Comparison of ENCODE assay signal across 2 cellular contexts in genomic region chr16:17275076-17275732, GRCh38.
TF ChIP-seq lines count a peak whose summit lies in the region.

No MANE protein-coding gene starts in this region.

TF ChIP-seq in HCT116, 20 proteins besides CTCF, POLR2A, EP300 and RAD21:
- TF ChIP-seq EZH2phosphoT487 (IDR thresholded peaks at IDR 0.05; ENCODE audit: borderline replicate concordance) (no peak), SP1 (IDR thresholded peaks at IDR 0.05; ENCODE audit: low read depth) (peak; percentile 75), FOSL1 (IDR thresholded peaks at IDR 0.05; ENCODE audit: low read depth) (peak; percentile 59), POLR2AphosphoS5 (IDR thresholded peaks at IDR 0.05; ENCODE audit: low read depth, low read length) (peak; percentile 41; the same call in 1 of the 2 replicates), JUND (IDR thresholded peaks at IDR 0.05) (peak; percentile 44), CEBPB (IDR thresholded peaks at IDR 0.05; ENCODE audit: low read depth) (peak; percentile 26; the same call in 1 of the 2 replicates)
- TF ChIP-seq, protein P1, sequence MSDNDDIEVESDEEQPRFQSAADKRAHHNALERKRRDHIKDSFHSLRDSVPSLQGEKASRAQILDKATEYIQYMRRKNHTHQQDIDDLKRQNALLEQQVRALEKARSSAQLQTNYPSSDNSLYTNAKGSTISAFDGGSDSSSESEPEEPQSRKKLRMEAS (IDR thresholded peaks at IDR 0.05) = no peak
TF ChIP-seq in HCT116: peak in this region for 5.

TF ChIP-seq in HepG2, 621 proteins besides CTCF, POLR2A, EP300 and RAD21 (continued from another document and continues in another):
- TF ChIP-seq PAXIP1 (CRISPR knock-in tag; conservative IDR thresholded peaks at IDR 0.05) = peak; percentile 57
- no peak for TF ChIP-seq STAT5B (CRISPR knock-in tag; IDR thresholded peaks at IDR 0.05)
- no peak for TF ChIP-seq KDM5B (CRISPR knock-in tag; IDR thresholded peaks at IDR 0.05; ENCODE audit: borderline replicate concordance)
- peak; percentile 89 for TF ChIP-seq ELF3 (CRISPR knock-in tag; IDR thresholded peaks at IDR 0.05)
- TF ChIP-seq SIX4 (CRISPR knock-in tag; IDR thresholded peaks at IDR 0.05) = 0 out of 2 replicates have a peak, but pooled peaks have one; percentile 38
- no peak for TF ChIP-seq SMAD9 (CRISPR knock-in tag; IDR thresholded peaks at IDR 0.05)
- TF ChIP-seq NR2F6 (IDR thresholded peaks at IDR 0.05) = 0 out of 2 replicates have a peak, but pooled peaks have one; percentile 21
- no peak for TF ChIP-seq NR2F6 (CRISPR knock-in tag; IDR thresholded peaks at IDR 0.05)
- 0 out of 2 replicates have a peak, but pooled peaks have one; percentile 3 for TF ChIP-seq FOXK1 (CRISPR knock-in tag; IDR thresholded peaks at IDR 0.05; ENCODE audit: borderline replicate concordance, low read depth)
- TF ChIP-seq TBX2 (CRISPR knock-in tag; IDR thresholded peaks at IDR 0.05; ENCODE audit: borderline replicate concordance) = peak; percentile 40; the same call in 1 of the 2 replicates
- TF ChIP-seq ZNF737 (CRISPR knock-in tag; IDR thresholded peaks at IDR 0.05; ENCODE audit: borderline replicate concordance) = no peak
- TF ChIP-seq, protein P2, sequence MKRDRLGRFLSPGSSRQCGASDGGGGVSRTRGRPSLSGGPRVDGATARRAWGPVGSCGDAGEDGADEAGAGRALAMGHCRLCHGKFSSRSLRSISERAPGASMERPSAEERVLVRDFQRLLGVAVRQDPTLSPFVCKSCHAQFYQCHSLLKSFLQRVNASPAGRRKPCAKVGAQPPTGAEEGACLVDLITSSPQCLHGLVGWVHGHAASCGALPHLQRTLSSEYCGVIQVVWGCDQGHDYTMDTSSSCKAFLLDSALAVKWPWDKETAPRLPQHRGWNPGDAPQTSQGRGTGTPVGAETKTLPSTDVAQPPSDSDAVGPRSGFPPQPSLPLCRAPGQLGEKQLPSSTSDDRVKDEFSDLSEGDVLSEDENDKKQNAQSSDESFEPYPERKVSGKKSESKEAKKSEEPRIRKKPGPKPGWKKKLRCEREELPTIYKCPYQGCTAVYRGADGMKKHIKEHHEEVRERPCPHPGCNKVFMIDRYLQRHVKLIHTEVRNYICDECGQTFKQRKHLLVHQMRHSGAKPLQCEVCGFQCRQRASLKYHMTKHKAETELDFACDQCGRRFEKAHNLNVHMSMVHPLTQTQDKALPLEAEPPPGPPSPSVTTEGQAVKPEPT (CRISPR knock-in tag; IDR thresholded peaks at IDR 0.05; ENCODE audit: low read depth) = no peak
- TF ChIP-seq ZNF235 (CRISPR knock-in tag; IDR thresholded peaks at IDR 0.05; ENCODE audit: borderline replicate concordance) = no peak
- TF ChIP-seq KLF9 (CRISPR knock-in tag; IDR thresholded peaks at IDR 0.05; ENCODE audit: low read depth) = no peak
- TF ChIP-seq HES4 (CRISPR knock-in tag; IDR thresholded peaks at IDR 0.05; ENCODE audit: borderline replicate concordance) = no peak
- TF ChIP-seq SYNCRIP (IDR thresholded peaks at IDR 0.05; ENCODE audit: insufficient read depth, low read depth, low read length) = no peak
- TF ChIP-seq HMG20A (CRISPR knock-in tag; IDR thresholded peaks at IDR 0.05; ENCODE audit: borderline replicate concordance) = no peak
- peak; percentile 6; the same call in 1 of the 2 replicates for TF ChIP-seq FOXA3 (CRISPR knock-in tag; IDR thresholded peaks at IDR 0.05)
- no peak for TF ChIP-seq RBAK (CRISPR knock-in tag; IDR thresholded peaks at IDR 0.05)
- TF ChIP-seq ZNF672 (CRISPR knock-in tag; IDR thresholded peaks at IDR 0.05) = no peak
- TF ChIP-seq HOXA3 (CRISPR knock-in tag; IDR thresholded peaks at IDR 0.05) = 0 out of 2 replicates have a peak, but pooled peaks have one; percentile 31
- TF ChIP-seq MTA3 (CRISPR knock-in tag; IDR thresholded peaks at IDR 0.05) = no peak
- no peak for TF ChIP-seq PAX8 (CRISPR knock-in tag; IDR thresholded peaks at IDR 0.05; ENCODE audit: borderline replicate concordance)
- no peak for TF ChIP-seq ZNF615 (CRISPR knock-in tag; IDR thresholded peaks at IDR 0.05; ENCODE audit: borderline replicate concordance)
- no peak for TF ChIP-seq ESRRA (CRISPR knock-in tag; IDR thresholded peaks at IDR 0.05; ENCODE audit: low read depth)
- TF ChIP-seq JUNB (CRISPR knock-in tag; IDR thresholded peaks at IDR 0.05; ENCODE audit: borderline replicate concordance) = 0 out of 2 replicates have a peak, but pooled peaks have one; percentile 30
- TF ChIP-seq SP5 (CRISPR knock-in tag; IDR thresholded peaks at IDR 0.05; ENCODE audit: borderline replicate concordance, low read depth) = peak; percentile 89
- no peak for TF ChIP-seq ZSCAN9 (CRISPR knock-in tag; IDR thresholded peaks at IDR 0.05; ENCODE audit: borderline replicate concordance)
- peak; percentile 16 for TF ChIP-seq XRCC5 (optimal IDR thresholded peaks at IDR 0.05; ENCODE audit: low read length)
- no peak for TF ChIP-seq CREB1 (IDR thresholded peaks at IDR 0.05)
- TF ChIP-seq CREB1 (CRISPR knock-in tag; IDR thresholded peaks at IDR 0.05) = peak; percentile 37; the same call in 1 of the 2 replicates
- TF ChIP-seq PHF21A (CRISPR knock-in tag; IDR thresholded peaks at IDR 0.05) = peak; percentile 64
- TF ChIP-seq, protein P3, sequence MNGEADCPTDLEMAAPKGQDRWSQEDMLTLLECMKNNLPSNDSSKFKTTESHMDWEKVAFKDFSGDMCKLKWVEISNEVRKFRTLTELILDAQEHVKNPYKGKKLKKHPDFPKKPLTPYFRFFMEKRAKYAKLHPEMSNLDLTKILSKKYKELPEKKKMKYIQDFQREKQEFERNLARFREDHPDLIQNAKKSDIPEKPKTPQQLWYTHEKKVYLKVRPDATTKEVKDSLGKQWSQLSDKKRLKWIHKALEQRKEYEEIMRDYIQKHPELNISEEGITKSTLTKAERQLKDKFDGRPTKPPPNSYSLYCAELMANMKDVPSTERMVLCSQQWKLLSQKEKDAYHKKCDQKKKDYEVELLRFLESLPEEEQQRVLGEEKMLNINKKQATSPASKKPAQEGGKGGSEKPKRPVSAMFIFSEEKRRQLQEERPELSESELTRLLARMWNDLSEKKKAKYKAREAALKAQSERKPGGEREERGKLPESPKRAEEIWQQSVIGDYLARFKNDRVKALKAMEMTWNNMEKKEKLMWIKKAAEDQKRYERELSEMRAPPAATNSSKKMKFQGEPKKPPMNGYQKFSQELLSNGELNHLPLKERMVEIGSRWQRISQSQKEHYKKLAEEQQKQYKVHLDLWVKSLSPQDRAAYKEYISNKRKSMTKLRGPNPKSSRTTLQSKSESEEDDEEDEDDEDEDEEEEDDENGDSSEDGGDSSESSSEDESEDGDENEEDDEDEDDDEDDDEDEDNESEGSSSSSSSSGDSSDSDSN (CRISPR knock-in tag; IDR thresholded peaks at IDR 0.05) = no peak
- peak; percentile 43; the same call in 1 of the 2 replicates for TF ChIP-seq GATAD2A (CRISPR knock-in tag; IDR thresholded peaks at IDR 0.05)
- TF ChIP-seq GFI1 (CRISPR knock-in tag; IDR thresholded peaks at IDR 0.05; ENCODE audit: borderline replicate concordance) = peak; percentile 97
- no peak for TF ChIP-seq PAWR (CRISPR knock-in tag; IDR thresholded peaks at IDR 0.05; ENCODE audit: borderline replicate concordance)
- no peak for TF ChIP-seq MIER3 (CRISPR knock-in tag; IDR thresholded peaks at IDR 0.05; ENCODE audit: borderline replicate concordance)
- no peak for TF ChIP-seq ZMYM2 (CRISPR knock-in tag; IDR thresholded peaks at IDR 0.05)
- 0 out of 2 replicates have a peak, but pooled peaks have one; percentile 13 for TF ChIP-seq MIER2 (CRISPR knock-in tag; IDR thresholded peaks at IDR 0.05)
- TF ChIP-seq, protein P4, sequence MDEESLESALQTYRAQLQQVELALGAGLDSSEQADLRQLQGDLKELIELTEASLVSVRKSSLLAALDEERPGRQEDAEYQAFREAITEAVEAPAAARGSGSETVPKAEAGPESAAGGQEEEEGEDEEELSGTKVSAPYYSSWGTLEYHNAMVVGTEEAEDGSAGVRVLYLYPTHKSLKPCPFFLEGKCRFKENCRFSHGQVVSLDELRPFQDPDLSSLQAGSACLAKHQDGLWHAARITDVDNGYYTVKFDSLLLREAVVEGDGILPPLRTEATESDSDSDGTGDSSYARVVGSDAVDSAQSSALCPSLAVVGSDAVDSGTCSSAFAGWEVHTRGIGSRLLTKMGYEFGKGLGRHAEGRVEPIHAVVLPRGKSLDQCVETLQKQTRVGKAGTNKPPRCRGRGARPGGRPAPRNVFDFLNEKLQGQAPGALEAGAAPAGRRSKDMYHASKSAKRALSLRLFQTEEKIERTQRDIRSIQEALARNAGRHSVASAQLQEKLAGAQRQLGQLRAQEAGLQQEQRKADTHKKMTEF (CRISPR knock-in tag; IDR thresholded peaks at IDR 0.05) = peak; percentile 28; the same call in 1 of the 2 replicates
- TF ChIP-seq, protein P5, sequence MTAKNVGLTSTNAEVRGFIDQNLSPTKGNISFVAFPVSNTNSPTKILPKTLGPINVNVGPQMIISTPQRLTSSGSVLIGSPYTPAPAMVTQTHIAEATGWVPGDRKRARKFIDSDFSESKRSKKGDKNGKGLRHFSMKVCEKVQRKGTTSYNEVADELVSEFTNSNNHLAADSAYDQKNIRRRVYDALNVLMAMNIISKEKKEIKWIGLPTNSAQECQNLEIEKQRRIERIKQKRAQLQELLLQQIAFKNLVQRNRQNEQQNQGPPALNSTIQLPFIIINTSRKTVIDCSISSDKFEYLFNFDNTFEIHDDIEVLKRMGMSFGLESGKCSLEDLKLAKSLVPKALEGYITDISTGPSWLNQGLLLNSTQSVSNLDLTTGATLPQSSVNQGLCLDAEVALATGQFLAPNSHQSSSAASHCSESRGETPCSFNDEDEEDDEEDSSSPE (CRISPR knock-in tag; IDR thresholded peaks at IDR 0.05) = no peak
- TF ChIP-seq E2F2 (CRISPR knock-in tag; IDR thresholded peaks at IDR 0.05; ENCODE audit: borderline replicate concordance) = no peak
- TF ChIP-seq ZKSCAN1 (IDR thresholded peaks at IDR 0.05; ENCODE audit: low read length) = no peak
- TF ChIP-seq HMG20B (CRISPR knock-in tag; conservative IDR thresholded peaks at IDR 0.05) = peak; percentile 60; the same call in 1 of the 2 replicates
- no peak for TF ChIP-seq ZBTB38 (CRISPR knock-in tag; IDR thresholded peaks at IDR 0.05)
- peak; percentile 97 for TF ChIP-seq PATZ1 (CRISPR knock-in tag; IDR thresholded peaks at IDR 0.05)
- TF ChIP-seq ZMYM3 (CRISPR knock-in tag; IDR thresholded peaks at IDR 0.05) = peak; percentile 65
- TF ChIP-seq NR1H2 (CRISPR knock-in tag; IDR thresholded peaks at IDR 0.05; ENCODE audit: borderline replicate concordance, low read depth) = no peak
- TF ChIP-seq NFKB2 (CRISPR knock-in tag; IDR thresholded peaks at IDR 0.05; ENCODE audit: borderline replicate concordance) = no peak
- no peak for TF ChIP-seq ATF7-NPFF (CRISPR knock-in tag; IDR thresholded peaks at IDR 0.05; ENCODE audit: low read depth)
- TF ChIP-seq, protein P6, sequence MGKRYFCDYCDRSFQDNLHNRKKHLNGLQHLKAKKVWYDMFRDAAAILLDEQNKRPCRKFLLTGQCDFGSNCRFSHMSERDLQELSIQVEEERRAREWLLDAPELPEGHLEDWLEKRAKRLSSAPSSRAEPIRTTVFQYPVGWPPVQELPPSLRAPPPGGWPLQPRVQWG (CRISPR knock-in tag; IDR thresholded peaks at IDR 0.05; ENCODE audit: borderline replicate concordance, low read depth) = no peak
- no peak for TF ChIP-seq ZNF451 (CRISPR knock-in tag; IDR thresholded peaks at IDR 0.05)
- no peak for TF ChIP-seq ZKSCAN5 (CRISPR knock-in tag; IDR thresholded peaks at IDR 0.05)
- TF ChIP-seq SMAD1 (CRISPR knock-in tag; IDR thresholded peaks at IDR 0.05; ENCODE audit: borderline replicate concordance, low read depth) = no peak
- TF ChIP-seq TEAD3 (CRISPR knock-in tag; optimal IDR thresholded peaks at IDR 0.05; ENCODE audit: borderline replicate concordance) = no peak
- TF ChIP-seq HNF4A (CRISPR knock-in tag; IDR thresholded peaks at IDR 0.05) = peak; percentile 81
- no peak for TF ChIP-seq ZNF34 (CRISPR knock-in tag; IDR thresholded peaks at IDR 0.05; ENCODE audit: borderline replicate concordance)
- TF ChIP-seq RBM22 (optimal IDR thresholded peaks at IDR 0.05; ENCODE audit: low read length) = no peak
- TF ChIP-seq KLF6 (CRISPR knock-in tag; IDR thresholded peaks at IDR 0.05) = no peak
